ENCODE assay signal across 29 cellular contexts in the genomic region with DNA sequence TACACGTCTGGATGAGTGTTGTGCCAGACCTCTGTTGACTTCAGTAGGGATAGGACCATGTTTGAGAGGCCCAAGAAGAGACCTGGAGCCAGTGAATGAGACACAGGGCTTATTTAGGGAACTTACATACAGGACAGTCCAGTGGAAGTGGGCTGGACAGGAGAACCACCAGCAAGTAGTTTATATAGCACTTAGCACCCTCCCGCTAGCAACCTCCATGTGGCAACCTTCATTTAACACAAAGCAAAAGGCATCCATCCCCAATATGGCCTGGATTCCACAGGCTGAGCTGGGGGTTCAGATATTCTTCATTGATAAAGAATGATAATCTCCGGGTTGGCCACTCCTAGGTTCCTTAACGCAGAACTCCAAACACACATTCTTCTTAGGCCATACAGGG.
"Had no signal": no experiment of that assay in that cellular context is flagged by ENCODE, and none has a peak within 500 bp of the region (broad histone marks: within the 10 kb centered on the region; RNA-seq: fewer than 3 reads in every experiment).

No MANE protein-coding gene starts in this region.

- FAIRE-seq: urothelium cell line had no signal

- H3K4me1 ChIP-seq: parathyroid adenoma, psoas muscle, suprapubic skin, testis, tibial artery, transverse colon, upper lobe of left lung, vagina had no signal

- H3K9me3 ChIP-seq: testis had no signal

- H3K36me3 ChIP-seq: ovary had no signal

- H3K27me3 ChIP-seq: ovary, suprapubic skin, testis, tibial artery, transverse colon, upper lobe of left lung, vagina had no signal

- H3K27ac ChIP-seq: neural progenitor cell, ovary, parathyroid adenoma, psoas muscle, skin epidermis, suprapubic skin, testis, tibial artery, transverse colon, upper lobe of left lung, vagina had no signal

- H3K4me1 Mint-ChIP-seq: naive thymus-derived CD4-positive, alpha-beta T cell; nephron; neural progenitor cell; stimulated activated memory B cell treated with anti-CD40 and anti-IgM and Interleukin-4, amounts not matched to agents 10 μg/mL and 1 μg/mL and 100 μg/mL, for 72 hours; stimulated activated naive CD8-positive, alpha-beta T cell treated with anti-CD3 and anti-CD28 coated beads, Interleukin-15, amount 100 ng/mL, for 72 hours had no signal

- H3K4me3 Mint-ChIP-seq: naive thymus-derived CD4-positive, alpha-beta T cell; natural killer cell; nephron; neural progenitor cell; stimulated activated memory B cell treated with anti-CD40 and anti-IgM and Interleukin-4, amounts not matched to agents 10 μg/mL and 1 μg/mL and 100 μg/mL, for 72 hours; stimulated activated naive CD8-positive, alpha-beta T cell treated with anti-CD3 and anti-CD28 coated beads, Interleukin-15, amount 100 ng/mL, for 72 hours had no signal

- H3K27ac Mint-ChIP-seq: naive thymus-derived CD4-positive, alpha-beta T cell; natural killer cell; nephron; neural progenitor cell; progenitor cell of endocrine pancreas; stimulated activated memory B cell treated with anti-CD40 and anti-IgM and Interleukin-4, amounts not matched to agents 10 μg/mL and 1 μg/mL and 100 μg/mL, for 72 hours had no signal

- DNase-seq: naive thymus-derived CD4-positive, alpha-beta T cell; natural killer cell; occipital lobe; ovary; posterior cingulate gyrus; psoas muscle; right cardiac atrium; stimulated activated CD4-positive, alpha-beta T cell treated with anti-CD3 and anti-CD28 coated beads, Interleukin-15, amount 100 ng/mL, for 24 hours; stimulated activated CD4-positive, alpha-beta T cell treated with anti-CD3 and anti-CD28 coated beads, Interleukin-2, amount 100 ng/mL, for 24 hours; stimulated activated CD4-positive, alpha-beta T cell treated with anti-CD3 and anti-CD28 coated beads, Interleukin-2, amount 100 ng/mL, for 48 hours; stimulated activated CD4-positive, alpha-beta T cell treated with anti-CD3 and anti-CD28 coated beads, Interleukin-4, amount 100 ng/mL, for 24 hours; stimulated activated CD8-positive, alpha-beta memory T cell treated with anti-CD3 and anti-CD28 coated beads, Interleukin-4, amount 100 ng/mL, for 48 hours; stimulated activated naive CD4-positive, alpha-beta T cell; stimulated activated naive CD8-positive, alpha-beta T cell treated with anti-CD3 and anti-CD28 coated beads, Interleukin-15, amount 100 ng/mL, for 72 hours; stimulated activated naive CD8-positive, alpha-beta T cell treated with anti-CD3 and anti-CD28 coated beads, Interleukin-15, Interleukin-2, amounts not matched to agents 100 U/mL and 50 U/mL, for 24 hours; substantia nigra; testis; tibial artery; transverse colon; upper lobe of left lung had no signal

- H3K79me2 ChIP-seq: parathyroid adenoma had no signal

- H3K4me3 ChIP-seq: neural progenitor cell, ovary, psoas muscle, skin epidermis, suprapubic skin, testis, tibial artery, transverse colon, upper lobe of left lung, vagina had no signal

- H3K9ac ChIP-seq: neural progenitor cell, parathyroid adenoma had no signal

- H3K27me3 Mint-ChIP-seq: naive thymus-derived CD4-positive, alpha-beta T cell; progenitor cell of endocrine pancreas; stimulated activated memory B cell treated with anti-CD40 and anti-IgM and Interleukin-4, amounts not matched to agents 10 μg/mL and 1 μg/mL and 100 μg/mL, for 72 hours; stimulated activated naive CD8-positive, alpha-beta T cell treated with anti-CD3 and anti-CD28 coated beads, Interleukin-15, amount 100 ng/mL, for 72 hours had no signal

- H2AFZ ChIP-seq: neural progenitor cell, parathyroid adenoma had no signal

- H3K4me2 ChIP-seq: neural progenitor cell had no signal
